In the genomic region with DNA sequence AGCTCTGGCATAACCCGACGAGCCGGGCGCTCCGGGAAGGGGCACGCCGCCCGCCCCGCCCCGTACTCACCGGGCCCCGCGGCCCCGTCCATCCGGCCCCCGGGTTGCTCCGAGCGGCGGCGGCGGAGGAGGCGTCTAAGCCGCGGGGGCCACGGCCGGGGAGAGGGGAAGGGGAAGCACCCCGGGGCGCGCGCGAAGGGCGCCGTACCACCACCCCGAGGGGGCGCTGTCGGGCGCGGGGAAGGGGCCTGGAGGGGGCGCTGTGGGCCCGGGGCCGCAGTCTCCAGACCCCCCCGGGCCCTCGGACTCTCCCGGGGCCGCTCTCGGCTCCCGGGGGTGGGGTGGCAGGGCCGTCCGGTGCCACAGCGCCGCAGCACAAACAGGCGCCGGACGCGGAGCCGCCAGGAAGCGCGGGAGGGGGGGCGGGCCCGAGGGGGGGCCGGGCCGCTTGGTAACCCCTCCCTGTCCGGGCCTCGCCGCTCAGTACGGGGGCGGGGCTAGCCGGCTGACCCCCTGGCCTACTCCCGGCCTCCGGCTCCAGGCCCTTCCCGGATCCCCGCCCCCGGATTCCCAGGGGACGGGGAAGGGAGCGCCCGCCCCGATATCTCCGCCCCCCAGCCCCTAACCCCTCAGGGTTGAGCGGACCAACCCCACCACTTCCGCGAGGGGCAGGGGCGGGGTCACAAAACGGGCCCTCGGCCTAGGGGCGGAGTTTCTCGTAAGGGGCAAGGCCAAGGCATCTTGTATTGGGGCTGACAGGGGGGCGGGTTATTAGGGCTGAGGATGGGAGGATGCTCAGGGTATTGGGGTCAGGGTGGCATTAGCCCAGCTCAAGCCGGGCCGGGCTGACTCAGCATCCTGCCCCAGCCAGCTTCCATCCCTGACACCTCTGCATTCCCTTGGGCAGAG, we compare ENCODE assay signal across 1 cellular context.
A peak's percentile ranks its signal among the peaks of the same experiment; 100 is the strongest.
TF ChIP-seq lines count a peak whose summit lies in the region.

A gene with protein sequence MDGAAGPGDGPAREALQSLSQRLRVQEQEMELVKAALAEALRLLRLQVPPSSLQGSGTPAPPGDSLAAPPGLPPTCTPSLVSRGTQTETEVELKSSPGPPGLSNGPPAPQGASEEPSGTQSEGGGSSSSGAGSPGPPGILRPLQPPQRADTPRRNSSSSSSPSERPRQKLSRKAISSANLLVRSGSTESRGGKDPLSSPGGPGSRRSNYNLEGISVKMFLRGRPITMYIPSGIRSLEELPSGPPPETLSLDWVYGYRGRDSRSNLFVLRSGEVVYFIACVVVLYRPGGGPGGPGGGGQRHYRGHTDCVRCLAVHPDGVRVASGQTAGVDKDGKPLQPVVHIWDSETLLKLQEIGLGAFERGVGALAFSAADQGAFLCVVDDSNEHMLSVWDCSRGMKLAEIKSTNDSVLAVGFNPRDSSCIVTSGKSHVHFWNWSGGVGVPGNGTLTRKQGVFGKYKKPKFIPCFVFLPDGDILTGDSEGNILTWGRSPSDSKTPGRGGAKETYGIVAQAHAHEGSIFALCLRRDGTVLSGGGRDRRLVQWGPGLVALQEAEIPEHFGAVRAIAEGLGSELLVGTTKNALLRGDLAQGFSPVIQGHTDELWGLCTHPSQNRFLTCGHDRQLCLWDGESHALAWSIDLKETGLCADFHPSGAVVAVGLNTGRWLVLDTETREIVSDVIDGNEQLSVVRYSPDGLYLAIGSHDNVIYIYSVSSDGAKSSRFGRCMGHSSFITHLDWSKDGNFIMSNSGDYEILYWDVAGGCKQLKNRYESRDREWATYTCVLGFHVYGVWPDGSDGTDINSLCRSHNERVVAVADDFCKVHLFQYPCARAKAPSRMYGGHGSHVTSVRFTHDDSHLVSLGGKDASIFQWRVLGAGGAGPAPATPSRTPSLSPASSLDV (minus strand): TSS at position 410 of the 909 bp plus-strand sequence. CDS start 318 bp downstream, at position 92.
A gene with protein sequence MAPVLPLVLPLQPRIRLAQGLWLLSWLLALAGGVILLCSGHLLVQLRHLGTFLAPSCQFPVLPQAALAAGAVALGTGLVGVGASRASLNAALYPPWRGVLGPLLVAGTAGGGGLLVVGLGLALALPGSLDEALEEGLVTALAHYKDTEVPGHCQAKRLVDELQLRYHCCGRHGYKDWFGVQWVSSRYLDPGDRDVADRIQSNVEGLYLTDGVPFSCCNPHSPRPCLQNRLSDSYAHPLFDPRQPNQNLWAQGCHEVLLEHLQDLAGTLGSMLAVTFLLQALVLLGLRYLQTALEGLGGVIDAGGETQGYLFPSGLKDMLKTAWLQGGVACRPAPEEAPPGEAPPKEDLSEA (plus strand): TSS at position 892 of the 909 bp plus-strand sequence. CDS start 25 bp downstream, outside the sequence.

TF ChIP-seq in K562, 482 proteins besides CTCF, POLR2A, EP300 and RAD21 (continued from another document):
- TF ChIP-seq, protein P1, sequence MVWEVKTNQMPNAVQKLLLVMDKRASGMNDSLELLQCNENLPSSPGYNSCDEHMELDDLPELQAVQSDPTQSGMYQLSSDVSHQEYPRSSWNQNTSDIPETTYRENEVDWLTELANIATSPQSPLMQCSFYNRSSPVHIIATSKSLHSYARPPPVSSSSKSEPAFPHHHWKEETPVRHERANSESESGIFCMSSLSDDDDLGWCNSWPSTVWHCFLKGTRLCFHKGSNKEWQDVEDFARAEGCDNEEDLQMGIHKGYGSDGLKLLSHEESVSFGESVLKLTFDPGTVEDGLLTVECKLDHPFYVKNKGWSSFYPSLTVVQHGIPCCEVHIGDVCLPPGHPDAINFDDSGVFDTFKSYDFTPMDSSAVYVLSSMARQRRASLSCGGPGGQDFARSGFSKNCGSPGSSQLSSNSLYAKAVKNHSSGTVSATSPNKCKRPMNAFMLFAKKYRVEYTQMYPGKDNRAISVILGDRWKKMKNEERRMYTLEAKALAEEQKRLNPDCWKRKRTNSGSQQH (CRISPR knock-in tag; IDR thresholded peaks at IDR 0.05): no peak
- peak; percentile 93 for TF ChIP-seq RB1 (IDR thresholded peaks at IDR 0.05; ENCODE audit: low read depth)
- peak; percentile 5; the same call in 1 of the 2 replicates for TF ChIP-seq RNF2 (IDR thresholded peaks at IDR 0.05)
